ENCODE assay signal across 16 cellular contexts in the genomic region with DNA sequence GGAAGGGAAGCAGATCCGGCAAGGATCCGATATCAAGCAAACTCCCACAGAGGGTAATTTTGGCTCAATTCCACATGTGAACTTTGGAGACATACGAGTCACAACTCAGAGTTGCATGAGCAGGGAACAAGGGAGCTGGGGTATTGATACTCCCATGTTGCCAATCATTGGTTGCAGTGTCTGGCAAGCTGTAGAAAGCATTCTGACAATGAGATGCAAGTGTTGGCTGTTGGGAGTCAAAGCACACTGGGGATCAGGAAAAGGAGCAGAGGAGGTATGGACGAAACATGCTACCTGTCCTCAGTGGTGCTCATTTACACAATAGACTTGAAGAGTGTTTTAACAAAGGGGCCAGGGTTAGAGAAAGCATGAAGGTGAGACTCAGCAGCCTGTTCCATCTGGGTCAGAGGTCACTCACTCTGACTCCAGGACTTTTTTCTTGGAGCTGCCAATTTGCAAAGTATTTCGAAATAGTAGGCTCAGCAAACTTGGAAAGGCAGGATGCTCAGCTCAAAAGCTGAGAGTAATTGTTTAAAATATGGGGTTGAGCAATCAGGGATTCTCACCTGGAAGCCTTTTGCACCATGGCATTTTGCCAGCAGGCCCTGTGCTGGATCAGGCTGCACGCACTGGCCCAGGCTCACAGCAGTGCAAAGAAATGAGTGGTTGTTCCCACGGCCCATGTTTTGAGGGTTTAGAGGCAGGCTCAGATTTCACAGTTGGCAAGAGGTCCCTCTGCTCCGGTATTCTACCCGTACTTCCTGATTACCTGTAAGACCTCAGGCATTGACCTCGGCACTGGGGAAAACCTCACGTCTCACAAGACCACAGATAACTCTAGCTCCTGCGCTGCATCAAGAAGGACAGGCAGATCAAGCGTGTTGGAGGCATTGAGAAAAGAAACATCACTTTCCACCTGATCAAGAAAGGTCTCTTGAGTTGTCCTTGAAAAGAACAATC. TPM values are rescaled to one million over a fixed set of nuclear protein-coding genes. Genes with fewer than 3 reads are reported as not detected.
DNase-seq lines count a peak whose midpoint lies in the region; ATAC-seq and TF ChIP-seq lines count a peak whose summit lies in the region.
"Had no signal": no experiment of that assay in that cellular context is flagged by ENCODE, and none has a peak within 500 bp of the region (broad histone marks: within the 10 kb centered on the region; RNA-seq: fewer than 3 reads in every experiment).

No MANE protein-coding gene starts in this region.

- no peak overlapping the region for H3K9ac ChIP-seq in SK-N-SH

- 32% methylated on average over 13 of the region's 13 CpGs for WGBS in SK-N-SH (ENCODE audit: low lambda C conversion rate)

- H3K9me3 Mint-ChIP-seq in Calu3 (ENCODE audit: low read depth, unreplicated experiment) (peaks cover 5% of the 10 kb centered on the region), nephron progenitor cell (peaks cover 36% of the 10 kb centered on the region)
- peaks cover 19% of the 10 kb centered on the region for H3K9me3 Mint-ChIP-seq in activated CD4-positive, alpha-beta memory T cell treated with anti-CD3 and anti-CD28 coated beads for 36 hours

- no peak for TF ChIP-seq RAD21 in SK-N-SH (IDR thresholded peaks at IDR 0.05; ENCODE audit: low read length)

- no peak overlapping the region for H3K4me2 ChIP-seq in SK-N-SH

- H3K36me3 ChIP-seq in SK-N-SH (replicated peaks in 1 of 2; ENCODE audit: control insufficient read depth in 1 of 2, insufficient read depth in 2 of 2, low read length in 1 of 2), result no peaks in the 10 kb centered on the region

- TF ChIP-seq CTCF in Calu3 (IDR thresholded peaks at IDR 0.05; ENCODE audit: unreplicated experiment), result no peak
- TF ChIP-seq CTCF in coronary artery (IDR thresholded peaks at IDR 0.05), result no peak
- no peak for TF ChIP-seq CTCF in nephron progenitor cell (IDR thresholded peaks at IDR 0.05)
- TF ChIP-seq CTCF in SK-N-SH (IDR thresholded peaks at IDR 0.05), result no peak

- H3K79me2 ChIP-seq in SK-N-SH (ENCODE audit: insufficient read depth), result no peaks in the 10 kb centered on the region

- H2AFZ ChIP-seq in SK-N-SH (ENCODE audit: low read depth), result no peak overlapping the region

- CTCF ChIA-PET in Calu3 (lab: Charles Lee) (no interaction called here), SK-N-SH (lab: Yijun Ruan, JAX) (interaction anchor here (0.8 to 1.7 kb wide), 4 partner anchors 10 to 275 kb away, joined by 3 to 4 read pairs (median 4); no protein-coding TSS in a partner anchor)
- CTCF ChIA-PET in activated CD4-positive, alpha-beta memory T cell treated with anti-CD3 and anti-CD28 coated beads for 36 hours (lab: Charles Lee), result interaction anchor here (0.9 to 1.1 kb wide), 2 partner anchors 20 to 174 kb away, joined by 3 to 4 read pairs; no protein-coding TSS in a partner anchor

- H3K4me1 ChIP-seq in SK-N-SH (ENCODE audit: control insufficient read depth in 1 of 2, insufficient read depth in 2 of 2, low read depth in 1 of 2, low read length in 1 of 2), result peaks cover 0 to 4% of the 10 kb centered on the region in 2 experiments; a peak in 1 of 4 replicates

- H3K4me3 ChIP-seq in coronary artery (no peak overlapping the region), SK-N-SH (ENCODE audit: low read depth in 2 of 2, low read length in 1 of 2) (no peak overlapping the region)
- H3K4me3 ChIP-seq: dorsolateral prefrontal cortex had no signal

- H3K36me3 Mint-ChIP-seq in Calu3 (ENCODE audit: insufficient read depth, unreplicated experiment) (no peaks in the 10 kb centered on the region), nephron progenitor cell (ENCODE audit: low read depth) (peaks cover 20% of the 10 kb centered on the region)
- no peaks in the 10 kb centered on the region for H3K36me3 Mint-ChIP-seq in activated CD4-positive, alpha-beta memory T cell treated with anti-CD3 and anti-CD28 coated beads for 36 hours

- no peak overlapping the region for H3K27ac ChIP-seq in coronary artery
- H3K27ac ChIP-seq in SK-N-SH (ENCODE audit: low read depth in 2 of 2, low read length in 1 of 2), result no peak overlapping the region
- H3K27ac ChIP-seq: dorsolateral prefrontal cortex had no signal

- intact Hi-C loops in Calu3 (cut with micrococcal nuclease; ENCODE audit: unreplicated experiment), result no loop called here
- intact Hi-C loops in activated CD4-positive, alpha-beta memory T cell treated with anti-CD3 and anti-CD28 coated beads for 36 hours (cut with micrococcal nuclease), result no loop called here

- no peaks in the 10 kb centered on the region for H3K9me2 ChIP-seq in SK-N-SH

- BruUV-seq in Calu3 (replicated peaks; lab: Mats Ljungman, UMichigan), result no TSS peak

- DNase-seq in Calu3, result peak; percentile 21
- peak; percentile 6 for DNase-seq in NCI-H1105 (lab: John Stamatoyannopoulos, UW)
- DNase-seq in coronary artery (ENCODE audit: low spot score), result peak; percentile 43
- no peak for DNase-seq in nephron progenitor cell
- no peak for DNase-seq in DMS 273 treated with DMSO at 0.1 percent for 48 hours (lab: John Stamatoyannopoulos, UW)
- DNase-seq in activated CD4-positive, alpha-beta memory T cell treated with anti-CD3 and anti-CD28 coated beads for 36 hours, result no peak
- DNase-seq in SK-N-SH, result no peak
- DNase-seq: activated CD4-positive, CD25-positive, alpha-beta regulatory T cell treated with anti-CD3 and anti-CD28 coated beads, Interleukin-2, amount 50 U/mL, for 72 hours; dorsolateral prefrontal cortex; KBM-7; NCI-H1417; NCI-H82; stimulated activated CD4-positive, alpha-beta T cell treated with anti-CD3 and anti-CD28 coated beads, Interleukin-15, amount 100 ng/mL, for 24 hours; T-helper 17 cell had no signal

- H3K4me3 Mint-ChIP-seq in Calu3 (ENCODE audit: low read depth, unreplicated experiment) (no peak overlapping the region), nephron progenitor cell (no peak overlapping the region)
- no peak overlapping the region for H3K4me3 Mint-ChIP-seq in activated CD4-positive, alpha-beta memory T cell treated with anti-CD3 and anti-CD28 coated beads for 36 hours
- H3K4me3 Mint-ChIP-seq: activated naive CD8-positive, alpha-beta T cell; T-helper 17 cell had no signal

- H3K4me1 Mint-ChIP-seq in Calu3 (ENCODE audit: low read depth, unreplicated experiment) (no peaks in the 10 kb centered on the region), nephron progenitor cell (peaks cover 11% of the 10 kb centered on the region)
- no peaks in the 10 kb centered on the region for H3K4me1 Mint-ChIP-seq in activated CD4-positive, alpha-beta memory T cell treated with anti-CD3 and anti-CD28 coated beads for 36 hours (ENCODE audit: low read depth)

- H4K20me1 ChIP-seq in SK-N-SH (ENCODE audit: insufficient read depth), result no peaks in the 10 kb centered on the region

- H3K27ac Mint-ChIP-seq in Calu3 (ENCODE audit: unreplicated experiment) (no peak overlapping the region), nephron progenitor cell (peak overlapping the region; percentile 72)
- no peak overlapping the region for H3K27ac Mint-ChIP-seq in activated CD4-positive, alpha-beta memory T cell treated with anti-CD3 and anti-CD28 coated beads for 36 hours
- H3K27ac Mint-ChIP-seq: activated naive CD8-positive, alpha-beta T cell; T-helper 17 cell had no signal

- H3F3A ChIP-seq in SK-N-SH (replicated peaks; ENCODE audit: insufficient read depth), result no peaks in the 10 kb centered on the region

- no peak for TF ChIP-seq EP300 in SK-N-SH (IDR thresholded peaks at IDR 0.05; ENCODE audit: borderline replicate concordance in 1 of 2, low read depth in 1 of 2, low read length in 1 of 2)

- ATAC-seq in HG03521 (IDR thresholded peaks at IDR 0.05; ENCODE audit: unreplicated experiment), result no peak
- ATAC-seq: T-helper 17 cell had no signal

- POLR2A ChIA-PET in activated CD4-positive, alpha-beta memory T cell treated with anti-CD3 and anti-CD28 coated beads for 36 hours (lab: Charles Lee), result no interaction called here
- POLR2A ChIA-PET in SK-N-SH (lab: Yijun Ruan, JAX), result no interaction called here

- H3K27me3 Mint-ChIP-seq in Calu3 (ENCODE audit: unreplicated experiment), result peaks cover 89% of the 10 kb centered on the region
- peaks cover 2% of the 10 kb centered on the region for H3K27me3 Mint-ChIP-seq in nephron progenitor cell (ENCODE audit: low read depth, poor library complexity)
- H3K27me3 Mint-ChIP-seq in activated CD4-positive, alpha-beta memory T cell treated with anti-CD3 and anti-CD28 coated beads for 36 hours, result peaks cover 3% of the 10 kb centered on the region
- H3K27me3 Mint-ChIP-seq: activated naive CD8-positive, alpha-beta T cell had no signal

- no peaks in the 10 kb centered on the region for H3K9me3 ChIP-seq in SK-N-SH

- H3K27me3 ChIP-seq in SK-N-SH (ENCODE audit: insufficient read depth), result no peaks in the 10 kb centered on the region

TF ChIP-seq in SK-N-SH, 30 proteins besides CTCF, POLR2A, EP300 and RAD21 (continues in another document):
- TF ChIP-seq MXI1 (IDR thresholded peaks at IDR 0.05; ENCODE audit: low read depth, low read length) (no peak), SMC3 (IDR thresholded peaks at IDR 0.05; ENCODE audit: low read depth, low read length) (no peak), NFIC (IDR thresholded peaks at IDR 0.05; ENCODE audit: borderline replicate concordance) (no peak), GATA2 (CRISPR knock-in tag; IDR thresholded peaks at IDR 0.05) (no peak), TCF12 (IDR thresholded peaks at IDR 0.05) (no peak), JUND (IDR thresholded peaks at IDR 0.05) (no peak), RFX5 (IDR thresholded peaks at IDR 0.05; ENCODE audit: low read length) (no peak), TAF1 (IDR thresholded peaks at IDR 0.05; ENCODE audit: borderline replicate concordance, low read depth, low read length) (no peak), ELF1 (IDR thresholded peaks at IDR 0.05) (no peak), EZH2phosphoT487 (IDR thresholded peaks at IDR 0.05; ENCODE audit: borderline replicate concordance, low read depth) (no peak), YY1 (IDR thresholded peaks at IDR 0.05; ENCODE audit: low read depth) (no peak), MEF2A (IDR thresholded peaks at IDR 0.05; ENCODE audit: borderline replicate concordance, low read depth) (no peak), RXRA (IDR thresholded peaks at IDR 0.05; ENCODE audit: borderline replicate concordance, low read depth) (no peak)
- TF ChIP-seq, protein P1, sequence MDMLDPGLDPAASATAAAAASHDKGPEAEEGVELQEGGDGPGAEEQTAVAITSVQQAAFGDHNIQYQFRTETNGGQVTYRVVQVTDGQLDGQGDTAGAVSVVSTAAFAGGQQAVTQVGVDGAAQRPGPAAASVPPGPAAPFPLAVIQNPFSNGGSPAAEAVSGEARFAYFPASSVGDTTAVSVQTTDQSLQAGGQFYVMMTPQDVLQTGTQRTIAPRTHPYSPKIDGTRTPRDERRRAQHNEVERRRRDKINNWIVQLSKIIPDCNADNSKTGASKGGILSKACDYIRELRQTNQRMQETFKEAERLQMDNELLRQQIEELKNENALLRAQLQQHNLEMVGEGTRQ (IDR thresholded peaks at IDR 0.05; ENCODE audit: borderline replicate concordance, low read depth, low read length), result no peak

RNA-seq across cellular contexts. Expression of a gene that starts 17.6 kb away (rescaled TPM):
- total RNA-seq in Calu3 (2022), result 0.20 and 0.31 TPM in 2 replicates
- 1 to 10 TPM in 1 of 2 experiments, under 1 TPM in 1; 0.67 to 1.6 TPM for total RNA-seq in activated CD4-positive, alpha-beta memory T cell treated with anti-CD3 and anti-CD28 coated beads for 36 hours
- polyA plus RNA-seq in SK-N-SH (2012; rRNA removed), result 0.02 and 0.13 TPM in 2 replicates
- polyA plus RNA-seq in SK-N-SH (2012; cell fraction: cytosol; rRNA removed), result 0.03 and 0.16 TPM in 2 replicates
- polyA plus RNA-seq in SK-N-SH (2012; cell fraction: nucleus; rRNA removed), result 0.04 and 0.05 TPM in 2 replicates

Comparison
In these comparisons a context has a peak if more than half of its experiments do, and no peak if none do; other contexts are left out.
1. DNase-seq: peak in Calu3 (single experiment), NCI-H1105 (single experiment) and coronary artery (single experiment); none in nephron progenitor cell (single experiment), DMS 273 treated with DMSO at 0.1 percent for 48 hours (single experiment), activated CD4-positive, alpha-beta memory T cell treated with anti-CD3 and anti-CD28 coated beads for 36 hours (single experiment) and SK-N-SH (single experiment).